1 cellular context compared by ENCODE assay signal in genomic region chr22:38506118-38506962, GRCh38.
A peak's percentile ranks its signal among the peaks of the same experiment; 100 is the strongest.
TF ChIP-seq lines count a peak whose summit lies in the region.

Gene DDX17 (minus strand): TSS chr22:38506311.

TF ChIP-seq in HepG2, 621 proteins besides CTCF, POLR2A, EP300 and RAD21 (continued from another document and continues in another):
- no peak for TF ChIP-seq ZNF513 (CRISPR knock-in tag; conservative IDR thresholded peaks at IDR 0.05)
- no peak for TF ChIP-seq SP4 (CRISPR knock-in tag; IDR thresholded peaks at IDR 0.05)
- no peak for TF ChIP-seq MTERF4 (CRISPR knock-in tag; IDR thresholded peaks at IDR 0.05)
- TF ChIP-seq RELA (CRISPR knock-in tag; IDR thresholded peaks at IDR 0.05) = no peak
- TF ChIP-seq NFRKB (IDR thresholded peaks at IDR 0.05) = peak; percentile 88
- TF ChIP-seq TFDP1 (CRISPR knock-in tag; IDR thresholded peaks at IDR 0.05; ENCODE audit: borderline replicate concordance) = no peak
- no peak for TF ChIP-seq FOXK2 (IDR thresholded peaks at IDR 0.05)
- TF ChIP-seq FLYWCH1 (CRISPR knock-in tag; IDR thresholded peaks at IDR 0.05) = no peak
- 0 out of 2 replicates have a peak, but pooled peaks have one; percentile 10 for TF ChIP-seq MAF1 (CRISPR knock-in tag; IDR thresholded peaks at IDR 0.05; ENCODE audit: borderline replicate concordance)
- TF ChIP-seq ZMAT5 (CRISPR knock-in tag; IDR thresholded peaks at IDR 0.05; ENCODE audit: borderline replicate concordance, low read depth) = no peak
- TF ChIP-seq ARNT (IDR thresholded peaks at IDR 0.05) = no peak
- peak; percentile 54; the same call in 1 of the 2 replicates for TF ChIP-seq KDM5A (IDR thresholded peaks at IDR 0.05; ENCODE audit: borderline replicate concordance, low read length)
- no peak; the same call in 1 of the 2 replicates for TF ChIP-seq UBTF (CRISPR knock-in tag; IDR thresholded peaks at IDR 0.05)
- TF ChIP-seq SOX13 (IDR thresholded peaks at IDR 0.05) = no peak
- TF ChIP-seq SOX13 (CRISPR knock-in tag; conservative IDR thresholded peaks at IDR 0.05 in 1 of 2, IDR thresholded peaks at IDR 0.05 in 1 of 2) = 0 out of 4 replicates have a peak, but pooled peaks of 1 of the 2 experiments have one; percentile 13
- peak; percentile 70 for TF ChIP-seq ZHX1 (CRISPR knock-in tag; IDR thresholded peaks at IDR 0.05; ENCODE audit: low read depth)
- no peak; the same call in none of the 2 replicates for TF ChIP-seq CREM (IDR thresholded peaks at IDR 0.05)
- TF ChIP-seq CREM (CRISPR knock-in tag; IDR thresholded peaks at IDR 0.05) = no peak
- TF ChIP-seq SATB2 (CRISPR knock-in tag; IDR thresholded peaks at IDR 0.05) = no peak
- TF ChIP-seq HNRNPLL (IDR thresholded peaks at IDR 0.05; ENCODE audit: low read depth, low read length, poor library complexity, severe bottlenecking) = peak; percentile 100
- no peak for TF ChIP-seq TMF1 (CRISPR knock-in tag; IDR thresholded peaks at IDR 0.05; ENCODE audit: low read depth)
- 0 out of 2 replicates have a peak, but pooled peaks have one; percentile 54 for TF ChIP-seq ZBTB44 (CRISPR knock-in tag; IDR thresholded peaks at IDR 0.05)
- no peak for TF ChIP-seq NCOR1 (IDR thresholded peaks at IDR 0.05; ENCODE audit: borderline replicate concordance, low read length)
- 0 out of 2 replicates have a peak, but pooled peaks have one; percentile 12 for TF ChIP-seq HES4 (CRISPR knock-in tag; IDR thresholded peaks at IDR 0.05; ENCODE audit: borderline replicate concordance)
- peak; percentile 65 to 90 for TF ChIP-seq HMGXB4 (CRISPR knock-in tag; IDR thresholded peaks at IDR 0.05; ENCODE audit: borderline replicate concordance in 1 of 2, low read depth in 1 of 2)
- TF ChIP-seq ELF1 (CRISPR knock-in tag; IDR thresholded peaks at IDR 0.05) = 0 out of 2 replicates have a peak, but pooled peaks have one; percentile 12
- no peak for TF ChIP-seq JUNB (CRISPR knock-in tag; IDR thresholded peaks at IDR 0.05; ENCODE audit: borderline replicate concordance)
- no peak for TF ChIP-seq MAZ (IDR thresholded peaks at IDR 0.05; ENCODE audit: borderline replicate concordance, low read depth, low read length)
- peak; percentile 3; the same call in 1 of the 2 replicates for TF ChIP-seq MAZ (CRISPR knock-in tag; IDR thresholded peaks at IDR 0.05; ENCODE audit: low read depth)
- TF ChIP-seq LCORL (IDR thresholded peaks at IDR 0.05) = no peak
- TF ChIP-seq LCORL (CRISPR knock-in tag; IDR thresholded peaks at IDR 0.05) = peak; percentile 47; the same call in 1 of the 2 replicates
- TF ChIP-seq FOXA1 (IDR thresholded peaks at IDR 0.05) = no peak
- TF ChIP-seq FOXA1 (CRISPR knock-in tag; IDR thresholded peaks at IDR 0.05) = 0 out of 2 replicates have a peak, but pooled peaks have one; percentile 53
- TF ChIP-seq ZNF782 (CRISPR knock-in tag; IDR thresholded peaks at IDR 0.05; ENCODE audit: borderline replicate concordance) = no peak
- TF ChIP-seq ZNF142 (CRISPR knock-in tag; IDR thresholded peaks at IDR 0.05) = peak; percentile 80; the same call in 1 of the 2 replicates
- no peak for TF ChIP-seq ETS1 (CRISPR knock-in tag; IDR thresholded peaks at IDR 0.05)
- TF ChIP-seq PITX1 (CRISPR knock-in tag; IDR thresholded peaks at IDR 0.05) = no peak
- TF ChIP-seq ARNTL (CRISPR knock-in tag; IDR thresholded peaks at IDR 0.05) = no peak
- TF ChIP-seq ZNF703 (CRISPR knock-in tag; IDR thresholded peaks at IDR 0.05; ENCODE audit: borderline replicate concordance) = no peak
- peak; percentile 40; the same call in 1 of the 2 replicates for TF ChIP-seq ZBTB7B (CRISPR knock-in tag; IDR thresholded peaks at IDR 0.05)
- no peak for TF ChIP-seq ZNF766 (CRISPR knock-in tag; IDR thresholded peaks at IDR 0.05; ENCODE audit: borderline replicate concordance)
- TF ChIP-seq DR1 (CRISPR knock-in tag; IDR thresholded peaks at IDR 0.05) = peak; percentile 54; the same call in 1 of the 2 replicates
- TF ChIP-seq TCF7L2 (IDR thresholded peaks at IDR 0.05; ENCODE audit: low read depth, low read length) = no peak
- TF ChIP-seq NR1H2 (CRISPR knock-in tag; IDR thresholded peaks at IDR 0.05; ENCODE audit: borderline replicate concordance, low read depth) = no peak
